Comparison of ENCODE assay signal across 9 cellular contexts in genomic region chr16:75647138-75647491, GRCh38. TPM values are rescaled to one million over a fixed set of nuclear protein-coding genes. Genes with fewer than 3 reads are reported as not detected.
DNase-seq lines count a peak whose midpoint lies in the region; ATAC-seq, FAIRE-seq and TF ChIP-seq lines count a peak whose summit lies in the region.
"Had no signal": no experiment of that assay in that cellular context is flagged by ENCODE, and none has a peak within 500 bp of the region (broad histone marks: within the 10 kb centered on the region; RNA-seq: fewer than 3 reads in every experiment).

No MANE protein-coding gene starts in this region.

- intact Hi-C loops in thyroid gland (cut with DNase I) = loop anchor here (5.0 to 10.0 kb wide), 2 partner anchors 118 to 1545 kb away; partner anchors contain the start of gene MON1B

- H3K4me1 Mint-ChIP-seq in astrocyte (ENCODE audit: low read depth, unreplicated experiment) = peaks cover 19% of the 10 kb centered on the region

- FAIRE-seq in astrocyte (lab: Jason Lieb, UNC) = no peak

- H3K4me1 ChIP-seq in astrocyte (ENCODE audit: insufficient read depth, low read length) (peaks cover 16% of the 10 kb centered on the region), thyroid gland (peaks cover 29 to 40% of the 10 kb centered on the region in 2 donors)

- no peaks in the 10 kb centered on the region for H3K9me3 ChIP-seq in astrocyte (ENCODE audit: insufficient read depth, low read depth, low read length)
- no peaks in the 10 kb centered on the region for H3K9me3 ChIP-seq in thyroid gland

- H3K27ac ChIP-seq in astrocyte (ENCODE audit: low read depth, low read length) (peak overlapping the region; percentile 94), thyroid gland (peak overlapping the region; percentile 48 to 99 (median 99))

- no peaks in the 10 kb centered on the region for H3K27me3 ChIP-seq in astrocyte (ENCODE audit: insufficient read depth, low read length)
- H3K27me3 ChIP-seq in thyroid gland = no peaks in the 10 kb centered on the region

- H3K4me3 ChIP-seq in astrocyte (ENCODE audit: insufficient read depth, low read depth, low read length) (peak overlapping the region; percentile 99), thyroid gland (replicated peaks in 1 of 3) (peak overlapping the region; percentile 75 to 100 (median 89))

- peak overlapping the region; percentile 83 for H2AFZ ChIP-seq in astrocyte (ENCODE audit: low read depth, low read length)

- TF ChIP-seq CTCF in astrocyte (IDR thresholded peaks at IDR 0.05; ENCODE audit: insufficient read depth, low read depth, low read length) (no peak), thyroid gland (IDR thresholded peaks at IDR 0.05) (no peak)

- peak; percentile 12 for DNase-seq in A172 (ENCODE audit: low spot score)
- DNase-seq in astrocyte (ENCODE audit: low read depth) = no peak
- no peak for DNase-seq in left lobe of liver (ENCODE audit: low spot score)
- no peak for DNase-seq in thyroid gland
- DNase-seq in GM19240 (ENCODE audit: insufficient read length, low spot score) = no peak
- no peak for DNase-seq in globus pallidus (ENCODE audit: low spot score)

- H3K27ac Mint-ChIP-seq in astrocyte (ENCODE audit: unreplicated experiment) = peak overlapping the region; percentile 96

- H3K36me3 Mint-ChIP-seq in astrocyte (ENCODE audit: low read depth, unreplicated experiment) = peaks cover 2% of the 10 kb centered on the region

- peaks cover 98% of the 10 kb centered on the region for H3K79me2 ChIP-seq in astrocyte (ENCODE audit: insufficient read depth, low read length)

- peaks cover 67% of the 10 kb centered on the region for H4K20me1 ChIP-seq in astrocyte (ENCODE audit: insufficient read depth, low read length)

- ATAC-seq in GM19351 (IDR thresholded peaks at IDR 0.05; ENCODE audit: unreplicated experiment) (peak; percentile 15), HG03378 (IDR thresholded peaks at IDR 0.05; ENCODE audit: unreplicated experiment) (peak; percentile 24), left lobe of liver (peak; percentile 19)

- peaks cover 12% of the 10 kb centered on the region for H3K36me3 ChIP-seq in astrocyte (ENCODE audit: insufficient read depth, low read length)
- H3K36me3 ChIP-seq in thyroid gland = no peaks in the 10 kb centered on the region

- WGBS in thyroid gland, 2 donors = 0% methylated on average over 10 to 16 of the region's 17 CpGs

- H3K4me3 Mint-ChIP-seq in astrocyte (ENCODE audit: unreplicated experiment) = peak overlapping the region; percentile 99

- H3K27me3 Mint-ChIP-seq in astrocyte (ENCODE audit: low read depth, unreplicated experiment) = no peaks in the 10 kb centered on the region

- no peaks in the 10 kb centered on the region for H3K9me3 Mint-ChIP-seq in astrocyte (ENCODE audit: unreplicated experiment)

- no peak for TF ChIP-seq POLR2A in thyroid gland (IDR thresholded peaks at IDR 0.05)

- peak overlapping the region; percentile 95 for H3K9ac ChIP-seq in astrocyte (ENCODE audit: low read length)

- peak overlapping the region; percentile 90 for H3K4me2 ChIP-seq in astrocyte (ENCODE audit: low read length)

RNA-seq across cellular contexts. Expression of gene KARS1, which starts 0.3 kb away (rescaled TPM):
- 245 and 250 TPM in 2 replicates for total RNA-seq in A172 (2014; rRNA removed; shearing (Covaris generic))
- total RNA-seq in astrocyte = 150 and 155 TPM in 2 replicates
- total RNA-seq in left lobe of liver = 41.2 TPM
- 100 to 1,000 TPM in 2 of 4 donors, 10 to 100 TPM in 2; 82.9 to 105 (median 95.4) TPM for total RNA-seq in thyroid gland

RNA-seq across cellular contexts. Expression of gene TERF2IP, which starts 0.5 kb away (rescaled TPM):
- 74.8 and 81.3 TPM in 2 replicates for total RNA-seq in A172 (2014; rRNA removed; shearing (Covaris generic))
- total RNA-seq in astrocyte (57.4 and 65.7 TPM in 2 replicates), left lobe of liver (18.5 TPM), thyroid gland (100 to 1,000 TPM in 3 of 4 donors, 10 to 100 TPM in 1; 96.4 to 115 (median 106) TPM)

RNA-seq across cellular contexts. Expression of gene ADAT1, which starts 24.0 kb away (rescaled TPM):
- total RNA-seq in A172 (2014; rRNA removed; shearing (Covaris generic)) = 95.5 and 117 TPM in 2 replicates
- 37.4 and 37.9 TPM in 2 replicates for total RNA-seq in astrocyte
- total RNA-seq in left lobe of liver = 18.7 TPM
- 10 to 100 TPM; 36.8 to 72.3 (median 50.7) TPM for total RNA-seq in thyroid gland

RNA-seq across cellular contexts. Expression of gene CPHXL2, which starts 29.7 kb away (rescaled TPM):
- not detected in 2 replicates for total RNA-seq in A172 (2014; rRNA removed; shearing (Covaris generic))
- total RNA-seq in astrocyte = not detected in 2 replicates
- not detected for total RNA-seq in left lobe of liver
- not detected for total RNA-seq in thyroid gland
- total RNA-seq: renal cortical epithelial cell had no signal

RNA-seq across cellular contexts. Expression of gene DUXB, which starts 54.1 kb away (rescaled TPM):
- not detected in 2 replicates for total RNA-seq in A172 (2014; rRNA removed; shearing (Covaris generic))
- total RNA-seq in astrocyte (not detected in 2 replicates), left lobe of liver (not detected), thyroid gland (not detected)
- total RNA-seq: renal cortical epithelial cell had no signal
